In the genomic region with DNA sequence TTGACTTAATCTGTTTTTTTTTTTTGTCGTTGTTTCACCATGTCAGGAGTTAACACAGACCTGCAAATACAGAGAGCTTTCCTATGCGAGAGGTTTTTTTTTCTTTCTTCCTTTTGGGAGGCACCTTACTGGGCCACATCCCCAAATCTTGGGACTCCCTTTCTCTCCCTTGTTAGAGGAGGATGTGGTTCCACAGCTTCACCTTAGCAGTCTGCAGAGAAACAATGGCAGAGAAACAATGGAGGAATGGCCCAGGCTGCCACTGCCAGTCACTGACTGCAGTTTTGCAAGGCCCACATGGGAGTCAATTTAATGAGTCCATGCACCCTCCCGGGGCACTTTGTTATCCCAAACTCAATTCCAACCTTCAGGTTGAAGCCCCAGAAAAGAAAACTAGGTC, we compare ENCODE assay signal across 29 cellular contexts.
"Had no signal": no experiment of that assay in that cellular context is flagged by ENCODE, and none has a peak within 500 bp of the region (broad histone marks: within the 10 kb centered on the region; RNA-seq: fewer than 3 reads in every experiment).

No MANE protein-coding gene starts in this region.

- H3K27ac Mint-ChIP-seq: mesothelial cell of epicardium; nephron; stimulated activated memory B cell treated with anti-CD40 and anti-IgM and Interleukin-4, amounts not matched to agents 10 μg/mL and 1 μg/mL and 100 μg/mL, for 72 hours had no signal

- FAIRE-seq: kidney, urothelium cell line had no signal

- H3K4me1 Mint-ChIP-seq: mesothelial cell of epicardium; nephron; stimulated activated memory B cell treated with anti-CD40 and anti-IgM and Interleukin-4, amounts not matched to agents 10 μg/mL and 1 μg/mL and 100 μg/mL, for 72 hours had no signal

- H3K27ac ChIP-seq: coronary artery, esophagus squamous epithelium, heart right ventricle, ovary, psoas muscle, sigmoid colon, testis, tibial artery, upper lobe of left lung had no signal

- H3K4me3 ChIP-seq: coronary artery, esophagus squamous epithelium, heart right ventricle, ovary, psoas muscle, sigmoid colon, testis, tibial artery, upper lobe of left lung had no signal

- DNase-seq: dermis blood vessel endothelial cell; effector memory CD4-positive, alpha-beta T cell; erythroblast; esophagus squamous epithelium; foreskin melanocyte; glutamatergic neuron; heart right ventricle; hippocampal formation; kidney; mesenchymal stem cell; naive thymus-derived CD4-positive, alpha-beta T cell; occipital lobe; ovary; posterior cingulate gyrus; psoas muscle; right cardiac atrium; sigmoid colon; stimulated activated CD4-positive, alpha-beta T cell treated with anti-CD3 and anti-CD28 coated beads, Interleukin-4, amount 100 ng/mL, for 4 hours; stimulated activated naive CD8-positive, alpha-beta T cell treated with anti-CD3 and anti-CD28 coated beads, Interleukin-15, Interleukin-2, amounts not matched to agents 100 U/mL and 50 U/mL, for 24 hours; substantia nigra; testis; tibial artery; upper lobe of left lung had no signal

- H3K36me3 ChIP-seq: esophagus squamous epithelium, ovary, sigmoid colon, tibial artery, upper lobe of left lung had no signal

- H3K9me3 ChIP-seq: psoas muscle, testis, tibial artery had no signal

- H3K4me1 ChIP-seq: esophagus squamous epithelium, heart right ventricle, psoas muscle, sigmoid colon, testis, tibial artery, upper lobe of left lung had no signal

- H3K27me3 Mint-ChIP-seq: naive thymus-derived CD4-positive, alpha-beta T cell; stimulated activated memory B cell treated with anti-CD40 and anti-IgM and Interleukin-4, amounts not matched to agents 10 μg/mL and 1 μg/mL and 100 μg/mL, for 72 hours had no signal

- H3K4me3 Mint-ChIP-seq: mesothelial cell of epicardium; naive thymus-derived CD4-positive, alpha-beta T cell; nephron; stimulated activated memory B cell treated with anti-CD40 and anti-IgM and Interleukin-4, amounts not matched to agents 10 μg/mL and 1 μg/mL and 100 μg/mL, for 72 hours had no signal

- ATAC-seq: heart right ventricle; left lobe of liver; naive thymus-derived CD4-positive, alpha-beta T cell; psoas muscle; right cardiac atrium; stimulated activated memory B cell treated with anti-CD40 and anti-IgM and Interleukin-4, amounts not matched to agents 10 μg/mL and 1 μg/mL and 100 μg/mL, for 72 hours; stimulated activated naive CD8-positive, alpha-beta T cell treated with anti-CD3 and anti-CD28 coated beads, Interleukin-15, Interleukin-2, amounts not matched to agents 100 U/mL and 50 U/mL, for 24 hours had no signal

- H3K27me3 ChIP-seq: esophagus squamous epithelium, heart right ventricle, ovary, sigmoid colon, testis, tibial artery, upper lobe of left lung had no signal
